In the genomic region with DNA sequence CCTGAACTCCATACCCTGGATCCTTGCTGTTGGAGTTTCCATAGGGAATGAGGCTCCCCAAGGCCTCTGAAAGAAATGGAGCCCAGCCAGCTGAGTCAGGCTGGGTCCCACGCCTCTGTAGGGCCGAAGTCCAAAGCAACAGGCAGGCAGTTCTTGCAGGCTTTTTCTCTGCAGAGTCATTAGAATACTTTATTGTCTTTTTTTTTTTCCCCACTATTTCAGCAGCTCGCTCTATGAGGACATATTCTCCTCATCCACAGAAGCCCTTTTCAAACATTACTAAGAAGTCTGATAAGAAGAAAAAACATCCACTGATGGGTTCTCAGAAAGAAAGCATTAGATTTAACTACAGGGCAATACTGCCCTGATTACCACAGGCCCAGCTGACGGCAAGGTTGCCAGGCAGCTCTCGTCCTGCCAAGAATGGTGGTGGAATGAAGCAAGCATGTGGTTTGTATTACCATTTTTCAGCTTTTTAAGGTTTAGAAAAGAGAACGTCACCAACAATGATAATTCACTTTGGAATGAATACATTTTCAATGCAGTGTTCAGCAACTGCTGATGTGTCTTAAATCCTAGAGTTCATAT, we compare ENCODE assay signal across 10 cellular contexts.
DNase-seq lines count a peak whose midpoint lies in the region; ATAC-seq lines count a peak whose summit lies in the region.
"Had no signal": no experiment of that assay in that cellular context is flagged by ENCODE, and none has a peak within 500 bp of the region (broad histone marks: within the 10 kb centered on the region; RNA-seq: fewer than 3 reads in every experiment).

No MANE protein-coding gene starts in this region.

- H3K4me1 ChIP-seq in ACC112 (ENCODE audit: control insufficient read depth, insufficient read depth, low read length, unreplicated experiment) (peaks cover 36% of the 10 kb centered on the region), muscle layer of duodenum (ENCODE audit: control insufficient read depth in 1 of 2, insufficient read depth in 2 of 2, low read length in 2 of 2) (peaks cover 10 to 19% of the 10 kb centered on the region in 2 donors)

- peak overlapping the region; percentile 63 for H2AFZ ChIP-seq in ACC112 (ENCODE audit: low read length, unreplicated experiment)

- no peaks in the 10 kb centered on the region for H3K9me3 ChIP-seq in muscle layer of duodenum (ENCODE audit: control insufficient read depth in 1 of 2, low read length in 2 of 2)

- H3K4me3 ChIP-seq in ACC112 (ENCODE audit: low read depth, low read length) (peak overlapping the region; percentile 23), muscle layer of duodenum (ENCODE audit: low read depth in 1 of 2, low read length in 2 of 2) (no peak overlapping the region)

- H3K79me2 ChIP-seq in ACC112 (ENCODE audit: control insufficient read depth, insufficient read depth, low read length, unreplicated experiment) = no peaks in the 10 kb centered on the region

- ATAC-seq in HG02938 (IDR thresholded peaks at IDR 0.05; ENCODE audit: unreplicated experiment) = no peak

- H3K36me3 ChIP-seq in ACC112 (ENCODE audit: insufficient read depth, low read length) = no peaks in the 10 kb centered on the region
- no peaks in the 10 kb centered on the region for H3K36me3 ChIP-seq in muscle layer of duodenum (ENCODE audit: control insufficient read depth in 1 of 2, insufficient read depth in 2 of 2, low read length in 2 of 2)

- H3K27me3 ChIP-seq in ACC112 (ENCODE audit: insufficient read depth, low read length) (no peaks in the 10 kb centered on the region), muscle layer of duodenum (ENCODE audit: low read depth, low read length) (no peaks in the 10 kb centered on the region)

- DNase-seq in NCI-H446 treated with DMSO at 0.1 percent for 48 hours (lab: John Stamatoyannopoulos, UW) = peak; percentile 32
- DNase-seq in epidermal melanocyte (ENCODE audit: insufficient read length, low spot score) = peak; percentile 57
- DNase-seq in NCI-H774 (lab: John Stamatoyannopoulos, UW) = no peak
- no peak for DNase-seq in NCI-H1417 (lab: John Stamatoyannopoulos, UW)
- DNase-seq in DMS79 (lab: John Stamatoyannopoulos, UW) = no peak
- DNase-seq: DND-41, NCI-H2171 treated with DMSO at 0.1 percent for 48 hours had no signal

- H3K27ac ChIP-seq in ACC112 (ENCODE audit: low read depth, low read length) (peak overlapping the region; percentile 98), muscle layer of duodenum (ENCODE audit: low read length) (peak overlapping the region; percentile 84)

Comparison
In these comparisons a context has a peak if more than half of its experiments do, and no peak if none do; other contexts are left out.
1. DNase-seq: peak in NCI-H446 treated with DMSO at 0.1 percent for 48 hours (single experiment) and epidermal melanocyte (single experiment); none in NCI-H774 (single experiment), NCI-H1417 (0 of 3) and DMS79 (single experiment).